In genomic region chr2:27655155-27655951, GRCh38 we compare ENCODE assay signal across 10 cellular contexts. TPM values are rescaled to one million over a fixed set of nuclear protein-coding genes. Genes with fewer than 3 reads are reported as not detected.
A peak's percentile ranks its signal among the peaks of the same experiment; 100 is the strongest.
DNase-seq lines count a peak whose midpoint lies in the region; ATAC-seq and TF ChIP-seq lines count a peak whose summit lies in the region.
"Had no signal": no experiment of that assay in that cellular context is flagged by ENCODE, and none has a peak within 500 bp of the region (broad histone marks: within the 10 kb centered on the region; RNA-seq: fewer than 3 reads in every experiment).

No MANE protein-coding gene starts in this region.

- peaks cover 48% of the 10 kb centered on the region for H3K36me3 Mint-ChIP-seq in activated CD8-positive, alpha-beta T cell treated with anti-CD3 and anti-CD28 coated beads for 36 hours (ENCODE audit: low read depth)

- H3F3A ChIP-seq in PC-3 (ENCODE audit: low read length, unreplicated experiment) = no peaks in the 10 kb centered on the region

- no peak overlapping the region for H2AFZ ChIP-seq in PC-3 (ENCODE audit: low read length)

- intact Hi-C loops in PC-3 (cut with micrococcal nuclease) = loop anchor here (10.0 kb wide), 1 partner anchor 251 kb away; the partner anchor contains the start of gene PPM1G
- intact Hi-C loops in activated CD8-positive, alpha-beta T cell treated with anti-CD3 and anti-CD28 coated beads for 36 hours (cut with micrococcal nuclease) = no loop called here

- peaks cover 45% of the 10 kb centered on the region for H3K4me1 ChIP-seq in PC-3 (ENCODE audit: insufficient read depth, low read length)

- POLR2A ChIA-PET in PC-3 (lab: Charles Lee; ENCODE audit: unreplicated experiment) = no interaction called here
- POLR2A ChIA-PET in activated CD8-positive, alpha-beta T cell treated with anti-CD3 and anti-CD28 coated beads for 36 hours (lab: Charles Lee) = interaction anchor here (1.1 to 1.5 kb wide), 3 partner anchors 8 to 225 kb away, joined by 3 to 6 read pairs (median 3); partner anchors contain the start of genes SLC4A1AP and SUPT7L

- H3K27ac Mint-ChIP-seq in activated CD8-positive, alpha-beta T cell treated with anti-CD3 and anti-CD28 coated beads for 36 hours = no peak overlapping the region
- H3K27ac Mint-ChIP-seq: CD4-positive, alpha-beta T cell; effector memory CD8-positive, alpha-beta T cell; type B pancreatic cell had no signal

- H3K9me3 Mint-ChIP-seq in activated CD8-positive, alpha-beta T cell treated with anti-CD3 and anti-CD28 coated beads for 36 hours = no peaks in the 10 kb centered on the region
- H3K9me3 Mint-ChIP-seq: CD4-positive, alpha-beta T cell; effector memory CD8-positive, alpha-beta T cell; type B pancreatic cell had no signal

- H3K4me3 ChIP-seq in PC-3 (ENCODE audit: low read length) (no peak overlapping the region), fibroblast of the aortic adventitia (ENCODE audit: low read depth, low read length) (no peak overlapping the region)

- no peaks in the 10 kb centered on the region for H3K27me3 ChIP-seq in PC-3 (ENCODE audit: low read length)

- ATAC-seq in PC-3 (peak; percentile 90), GM18867 (IDR thresholded peaks at IDR 0.05; ENCODE audit: unreplicated experiment) (no peak)
- no peak for ATAC-seq in activated CD8-positive, alpha-beta T cell treated with anti-CD3 and anti-CD28 coated beads for 36 hours
- ATAC-seq: effector memory CD8-positive, alpha-beta T cell had no signal

- DNase-seq in Daoy (ENCODE audit: low read depth) = peak; percentile 75
- peak; percentile 89 for DNase-seq in PC-3
- peak; percentile 70 for DNase-seq in fibroblast of the aortic adventitia (ENCODE audit: low read depth)
- DNase-seq in activated CD8-positive, alpha-beta T cell treated with anti-CD3 and anti-CD28 coated beads for 36 hours = no peak
- no peak for DNase-seq in central memory CD4-positive, alpha-beta T cell
- DNase-seq: CD4-positive, alpha-beta T cell; effector memory CD8-positive, alpha-beta T cell; nucleus accumbens had no signal

- no peaks in the 10 kb centered on the region for H4K20me1 ChIP-seq in PC-3 (ENCODE audit: low read length)

- no peaks in the 10 kb centered on the region for H3K9me2 ChIP-seq in PC-3 (replicated peaks; ENCODE audit: low read length)

- H3K9me3 ChIP-seq in PC-3 (ENCODE audit: low read length) = no peaks in the 10 kb centered on the region

- peak; percentile 36; the same call in 1 of the 2 replicates for TF ChIP-seq CTCF in PC-3 (conservative IDR thresholded peaks at IDR 0.05; ENCODE audit: low read depth, low read length)
- no peak for TF ChIP-seq CTCF in fibroblast of the aortic adventitia (IDR thresholded peaks at IDR 0.05; ENCODE audit: insufficient read depth, low read length)
- no peak for TF ChIP-seq CTCF in activated CD8-positive, alpha-beta T cell treated with anti-CD3 and anti-CD28 coated beads for 36 hours (IDR thresholded peaks at IDR 0.05)

- CTCF ChIA-PET in PC-3 (lab: Charles Lee) = interaction anchor here (0.5 to 1.4 kb wide), 3 partner anchors 27 to 362 kb away, joined by 3 to 8 read pairs (median 6); no protein-coding TSS in a partner anchor
- CTCF ChIA-PET in activated CD8-positive, alpha-beta T cell treated with anti-CD3 and anti-CD28 coated beads for 36 hours (lab: Charles Lee) = interaction anchor here (0.8 to 2.5 kb wide), 2 partner anchors 9 to 28 kb away, joined by 3 to 14 read pairs; no protein-coding TSS in a partner anchor

- H3K27me3 Mint-ChIP-seq in activated CD8-positive, alpha-beta T cell treated with anti-CD3 and anti-CD28 coated beads for 36 hours = no peaks in the 10 kb centered on the region
- H3K27me3 Mint-ChIP-seq: CD4-positive, alpha-beta T cell; effector memory CD8-positive, alpha-beta T cell; type B pancreatic cell had no signal

- H3K9ac ChIP-seq in PC-3 (ENCODE audit: low read length) = no peak overlapping the region

- no peak overlapping the region for H3K4me3 Mint-ChIP-seq in activated CD8-positive, alpha-beta T cell treated with anti-CD3 and anti-CD28 coated beads for 36 hours
- H3K4me3 Mint-ChIP-seq: CD4-positive, alpha-beta T cell; effector memory CD8-positive, alpha-beta T cell; type B pancreatic cell had no signal

- peaks cover 46% of the 10 kb centered on the region for H3K36me3 ChIP-seq in PC-3 (ENCODE audit: low read depth, low read length)

- H3K4me1 Mint-ChIP-seq in activated CD8-positive, alpha-beta T cell treated with anti-CD3 and anti-CD28 coated beads for 36 hours (ENCODE audit: low read depth) = peaks cover 26% of the 10 kb centered on the region

- peak overlapping the region; percentile 9; the same call in 1 of the 2 replicates for H3K4me2 ChIP-seq in PC-3 (ENCODE audit: low read length)

- peaks cover 5% of the 10 kb centered on the region; the same call in 1 of the 2 replicates for H3K79me2 ChIP-seq in PC-3 (ENCODE audit: low read length)

- BruUV-seq in PC-3 (replicated peaks; lab: Mats Ljungman, UMichigan) = no TSS peak

- peak overlapping the region; percentile 15 for H3K27ac ChIP-seq in PC-3 (ENCODE audit: low read length)

RNA-seq across cellular contexts. Expression of gene SUPT7L, which starts 8.1 kb away (rescaled TPM):
- 19.3 and 21.6 TPM in 2 replicates for total RNA-seq in Daoy (2014; rRNA removed; shearing (Covaris generic))
- 23.4 and 27.2 TPM in 2 replicates for total RNA-seq in PC-3 (2014; rRNA removed)
- 14.0 and 36.7 TPM in 2 replicates for total RNA-seq in fibroblast of the aortic adventitia (ENCODE audit: low replicate concordance)
- total RNA-seq in activated CD8-positive, alpha-beta T cell treated with anti-CD3 and anti-CD28 coated beads for 36 hours = 10 to 100 TPM; 21.8 to 22.6 TPM

RNA-seq across cellular contexts. Expression of gene SLC4A1AP, which starts 8.3 kb away (rescaled TPM):
- 46.3 and 51.6 TPM in 2 replicates for total RNA-seq in Daoy (2014; rRNA removed; shearing (Covaris generic))
- 29.1 and 30.3 TPM in 2 replicates for total RNA-seq in PC-3 (2014; rRNA removed)
- 25.9 and 70.6 TPM in 2 replicates for total RNA-seq in fibroblast of the aortic adventitia (ENCODE audit: low replicate concordance)
- 10 to 100 TPM; 19.1 to 19.3 TPM for total RNA-seq in activated CD8-positive, alpha-beta T cell treated with anti-CD3 and anti-CD28 coated beads for 36 hours

RNA-seq across cellular contexts. Expression of gene GPN1, which starts 26.5 kb away (rescaled TPM):
- 64.6 and 71.0 TPM in 2 replicates for total RNA-seq in Daoy (2014; rRNA removed; shearing (Covaris generic))
- total RNA-seq in PC-3 (2014; rRNA removed) (40.9 and 46.8 TPM in 2 replicates), fibroblast of the aortic adventitia (ENCODE audit: low replicate concordance) (40.2 and 49.0 TPM in 2 replicates)
- 10 to 100 TPM; 37.6 to 41.2 TPM for total RNA-seq in activated CD8-positive, alpha-beta T cell treated with anti-CD3 and anti-CD28 coated beads for 36 hours

RNA-seq across cellular contexts. Expression of gene CCDC121, which starts 26.5 kb away (rescaled TPM):
- total RNA-seq in Daoy (2014; rRNA removed; shearing (Covaris generic)) = 0.74 and 1.5 TPM in 2 replicates
- total RNA-seq in PC-3 (2014; rRNA removed) (0.87 and 2.7 TPM in 2 replicates), fibroblast of the aortic adventitia (ENCODE audit: low replicate concordance) (3.6 and 7.0 TPM in 2 replicates)
- under 1 TPM; 0.40 to 0.43 TPM for total RNA-seq in activated CD8-positive, alpha-beta T cell treated with anti-CD3 and anti-CD28 coated beads for 36 hours

Comparison
In these comparisons a context has a peak if more than half of its experiments do, and no peak if none do; other contexts are left out.
1. DNase-seq: peak in Daoy (single experiment), PC-3 (single experiment) and fibroblast of the aortic adventitia (single experiment); none in activated CD8-positive, alpha-beta T cell treated with anti-CD3 and anti-CD28 coated beads for 36 hours (single experiment) and central memory CD4-positive, alpha-beta T cell (single experiment).